In genomic region chr17:50687200-50688066, GRCh38 we compare ENCODE assay signal across 1 cellular context.
TF ChIP-seq lines count a peak whose summit lies in the region.

No MANE protein-coding gene starts in this region.

TF ChIP-seq in HepG2, 621 proteins besides CTCF, POLR2A, EP300 and RAD21 (continued from another document and continues in another):
- TF ChIP-seq ZNF337 (CRISPR knock-in tag; IDR thresholded peaks at IDR 0.05; ENCODE audit: borderline replicate concordance, low read depth): peak; percentile 49; the same call in 1 of the 2 replicates
- peak in 1 of 2 experiments; percentile 44; a peak in 1 of 4 replicates for TF ChIP-seq HMGXB4 (CRISPR knock-in tag; IDR thresholded peaks at IDR 0.05; ENCODE audit: borderline replicate concordance in 1 of 2, low read depth in 1 of 2)
- peak; percentile 24; the same call in 1 of the 2 replicates for TF ChIP-seq ZNF652 (CRISPR knock-in tag; IDR thresholded peaks at IDR 0.05; ENCODE audit: borderline replicate concordance, low read depth)
- TF ChIP-seq MTA3 (CRISPR knock-in tag; IDR thresholded peaks at IDR 0.05): no peak
- TF ChIP-seq ZNF414 (CRISPR knock-in tag; IDR thresholded peaks at IDR 0.05): 0 out of 2 replicates have a peak, but pooled peaks have one; percentile 11
- no peak for TF ChIP-seq RNF2 (conservative IDR thresholded peaks at IDR 0.05; ENCODE audit: low read depth)
- peak; percentile 57; the same call in 1 of the 2 replicates for TF ChIP-seq ZKSCAN5 (CRISPR knock-in tag; IDR thresholded peaks at IDR 0.05)
- peak; percentile 39; the same call in 1 of the 2 replicates for TF ChIP-seq ZNF709 (CRISPR knock-in tag; IDR thresholded peaks at IDR 0.05)
- no peak; the same call in 1 of the 2 replicates for TF ChIP-seq HNF1A (IDR thresholded peaks at IDR 0.05; ENCODE audit: low read depth)
- no peak for TF ChIP-seq HNF1A (CRISPR knock-in tag; IDR thresholded peaks at IDR 0.05; ENCODE audit: borderline replicate concordance)
- TF ChIP-seq CBFB (CRISPR knock-in tag; IDR thresholded peaks at IDR 0.05): peak; percentile 52; the same call in 1 of the 2 replicates
- TF ChIP-seq KLF12 (CRISPR knock-in tag; IDR thresholded peaks at IDR 0.05; ENCODE audit: borderline replicate concordance): peak; percentile 77
- peak; percentile 61; the same call in 1 of the 2 replicates for TF ChIP-seq ZNF142 (CRISPR knock-in tag; IDR thresholded peaks at IDR 0.05)
- TF ChIP-seq TRIM22 (IDR thresholded peaks at IDR 0.05): no peak
- peak; percentile 10; the same call in 1 of the 2 replicates for TF ChIP-seq ZSCAN31 (CRISPR knock-in tag; IDR thresholded peaks at IDR 0.05; ENCODE audit: low read depth)
- peak; percentile 57; the same call in 1 of the 2 replicates for TF ChIP-seq EED (CRISPR knock-in tag; IDR thresholded peaks at IDR 0.05)
- peak; percentile 53; the same call in 1 of the 2 replicates for TF ChIP-seq TFDP1 (CRISPR knock-in tag; IDR thresholded peaks at IDR 0.05; ENCODE audit: borderline replicate concordance)
- peak; percentile 90 for TF ChIP-seq KDM4B (CRISPR knock-in tag; IDR thresholded peaks at IDR 0.05)
- no peak for TF ChIP-seq NAIF1 (CRISPR knock-in tag; IDR thresholded peaks at IDR 0.05; ENCODE audit: borderline replicate concordance)
- no peak for TF ChIP-seq SETDB1 (CRISPR knock-in tag; IDR thresholded peaks at IDR 0.05; ENCODE audit: borderline replicate concordance)
- TF ChIP-seq SP4 (CRISPR knock-in tag; IDR thresholded peaks at IDR 0.05): peak; percentile 76
- TF ChIP-seq ZSCAN29 (CRISPR knock-in tag; conservative IDR thresholded peaks at IDR 0.05): no peak
- TF ChIP-seq ZNF33B (CRISPR knock-in tag; IDR thresholded peaks at IDR 0.05): no peak; the same call in 1 of the 2 replicates
- no peak for TF ChIP-seq ZNF740 (CRISPR knock-in tag; IDR thresholded peaks at IDR 0.05)
- peak; percentile 65; the same call in 1 of the 2 replicates for TF ChIP-seq MLXIP (CRISPR knock-in tag; IDR thresholded peaks at IDR 0.05; ENCODE audit: borderline replicate concordance)
- 0 out of 2 replicates have a peak, but pooled peaks have one; percentile 50 for TF ChIP-seq ELF4 (CRISPR knock-in tag; IDR thresholded peaks at IDR 0.05; ENCODE audit: borderline replicate concordance)
- peak; percentile 43 for TF ChIP-seq HDAC2 (CRISPR knock-in tag; IDR thresholded peaks at IDR 0.05)
- TF ChIP-seq ZNF20 (CRISPR knock-in tag; IDR thresholded peaks at IDR 0.05): no peak
- peak; percentile 23; the same call in 1 of the 2 replicates for TF ChIP-seq STAG1 (CRISPR knock-in tag; IDR thresholded peaks at IDR 0.05)
- TF ChIP-seq SNAPC4 (CRISPR knock-in tag; IDR thresholded peaks at IDR 0.05): peak; percentile 48; the same call in 1 of the 2 replicates
